13 cellular contexts compared by ENCODE assay signal in the genomic region with DNA sequence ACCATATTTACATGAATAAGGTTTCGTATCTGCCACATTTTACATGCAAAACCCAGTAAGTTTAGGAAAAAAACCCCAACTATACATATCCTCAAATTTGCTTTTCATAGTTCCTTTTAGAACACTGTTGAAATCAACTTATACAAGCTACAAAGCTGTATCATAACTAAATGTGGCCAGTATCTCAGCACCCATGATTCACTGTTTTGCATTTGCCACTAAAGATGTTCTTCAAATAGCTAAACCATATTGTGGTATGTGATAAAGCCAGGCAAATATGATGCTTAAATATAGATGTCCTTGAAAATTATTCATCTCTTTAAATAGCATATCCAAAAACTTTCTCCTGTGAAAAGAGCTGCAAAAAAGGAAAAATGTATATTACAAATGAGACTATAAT.
"Had no signal": no experiment of that assay in that cellular context is flagged by ENCODE, and none has a peak within 500 bp of the region (broad histone marks: within the 10 kb centered on the region; RNA-seq: fewer than 3 reads in every experiment).

No MANE protein-coding gene starts in this region.

- ATAC-seq: activated CD4-positive, alpha-beta T cell treated with anti-CD3 and anti-CD28 coated beads for 36 hours; lower lobe of right lung; stimulated activated naive CD8-positive, alpha-beta T cell treated with anti-CD3 and anti-CD28 coated beads, Interleukin-15, Interleukin-2, amounts not matched to agents 100 U/mL and 50 U/mL, for 24 hours; WTC11 had no signal

- H3K4me3 ChIP-seq: colonic mucosa, lower lobe of right lung, suprapubic skin, vagina had no signal

- H3K9me3 ChIP-seq: colonic mucosa, lower lobe of right lung, suprapubic skin, vagina had no signal

- H3K4me1 ChIP-seq: colonic mucosa had no signal

- DNase-seq: activated CD4-positive, alpha-beta T cell treated with anti-CD3 and anti-CD28 coated beads for 36 hours; activated CD4-positive, alpha-beta T cell treated with anti-CD3 and anti-CD28 coated beads, Interleukin-2, amount 50 U/mL, for 48 hours; caudate nucleus; colonic mucosa; foreskin melanocyte; head of caudate nucleus; lower lobe of right lung; stimulated activated CD4-positive, alpha-beta T cell treated with anti-CD3 and anti-CD28 coated beads, Interleukin-12 subunit alpha, Interleukin-12 subunit beta, amount 100 ng/mL, for 4 hours; stimulated activated naive CD8-positive, alpha-beta T cell treated with anti-CD3 and anti-CD28 coated beads, Interleukin-15, Interleukin-2, amounts not matched to agents 100 U/mL and 50 U/mL, for 24 hours; trophoblast cell had no signal

- H3K27ac ChIP-seq: colonic mucosa, lower lobe of right lung, suprapubic skin, vagina had no signal

- H3K36me3 ChIP-seq: colonic mucosa, lower lobe of right lung, suprapubic skin, vagina had no signal

- H3K27me3 ChIP-seq: colonic mucosa, suprapubic skin, vagina had no signal
